8 cellular contexts compared by ENCODE assay signal in genomic region chr2:215950009-215950408, GRCh38.
DNase-seq lines count a peak whose midpoint lies in the region; ATAC-seq and TF ChIP-seq lines count a peak whose summit lies in the region.

No MANE protein-coding gene starts in this region.

- POLR2A ChIA-PET in Panc1 (lab: Charles Lee), result interaction anchor here (0.6 kb wide), 1 partner anchor 55 kb away, joined by 5 read pairs; no protein-coding TSS in a partner anchor

- no peak overlapping the region for H3K4me3 ChIP-seq in Panc1 (ENCODE audit: low read depth in 2 of 2, low read length in 2 of 2)
- H3K4me3 ChIP-seq in esophagus muscularis mucosa, result no peak overlapping the region
- no peak overlapping the region for H3K4me3 ChIP-seq in retinal pigment epithelial cell (ENCODE audit: low read length)

- H3K36me3 ChIP-seq in Panc1 (ENCODE audit: control insufficient read depth, insufficient read depth, low read length) (no peaks in the 10 kb centered on the region; the same call in 1 of the 2 replicates), esophagus muscularis mucosa (peaks cover 0 to 5% (median 0%) of the 10 kb centered on the region in 4 donors)

- no peak for TF ChIP-seq POLR2A in esophagus muscularis mucosa (IDR thresholded peaks at IDR 0.05; ENCODE audit: low read depth)

- peak; percentile 88 for ATAC-seq in GM19372 (IDR thresholded peaks at IDR 0.05; ENCODE audit: low read depth, unreplicated experiment)
- ATAC-seq in HG03159 (IDR thresholded peaks at IDR 0.05; ENCODE audit: unreplicated experiment), result peak; percentile 87
- ATAC-seq in Panc1, result peak; percentile 93

- H3K27ac ChIP-seq in Panc1 (ENCODE audit: low read length) (no peak overlapping the region), esophagus muscularis mucosa (replicated peaks in 1 of 4) (no peak overlapping the region)

- intact Hi-C loops in Panc1 (cut with micrococcal nuclease; ENCODE audit: unreplicated experiment) (loop anchor here (1.0 to 5.0 kb wide), 2 partner anchors 57 to 73 kb away; no protein-coding TSS in a partner anchor), esophagus muscularis mucosa (cut with DNase I) (no loop called here)

- TF ChIP-seq EP300 in esophagus muscularis mucosa (IDR thresholded peaks at IDR 0.05), result no peak

- no peaks in the 10 kb centered on the region for H3K9me3 ChIP-seq in Panc1 (ENCODE audit: control insufficient read depth, insufficient read depth, low read depth, low read length)
- H3K9me3 ChIP-seq in esophagus muscularis mucosa, result no peaks in the 10 kb centered on the region

- WGBS in esophagus muscularis mucosa, result 61% methylated on average over 3 of the region's 3 CpGs

- BruUV-seq in Panc1 (replicated peaks; lab: Mats Ljungman, UMichigan), result no TSS peak

- H3K4me1 ChIP-seq in Panc1 (ENCODE audit: control insufficient read depth, insufficient read depth, low read length) (no peaks in the 10 kb centered on the region), esophagus muscularis mucosa (no peaks in the 10 kb centered on the region)

- H3K27me3 ChIP-seq in Panc1 (ENCODE audit: control insufficient read depth, insufficient read depth, low read length) (no peaks in the 10 kb centered on the region), esophagus muscularis mucosa (no peaks in the 10 kb centered on the region)

- CTCF ChIA-PET in Panc1 (lab: Charles Lee), result interaction anchor here (1.0 to 1.2 kb wide), 4 partner anchors 11 to 74 kb away, joined by 3 to 7 read pairs (median 4); no protein-coding TSS in a partner anchor

- DNase-seq in DMS 273 (lab: John Stamatoyannopoulos, UW; ENCODE audit: unreplicated experiment) (peak; percentile 76), DMS 273 treated with DMSO at 0.1 percent for 48 hours (lab: John Stamatoyannopoulos, UW) (no peak), Panc1 (ENCODE audit: low read depth, low spot score) (no peak), esophagus muscularis mucosa (ENCODE audit: extremely low spot score) (no peak), retinal pigment epithelial cell (ENCODE audit: low read depth) (no peak), UCSD-AML1 (lab: John Stamatoyannopoulos, UW; ENCODE audit: unreplicated experiment) (no peak)

- TF ChIP-seq CTCF in Panc1 (IDR thresholded peaks at IDR 0.05) (peak; percentile 68; the same call in 1 of the 2 replicates), esophagus muscularis mucosa (IDR thresholded peaks at IDR 0.05) (peak; percentile 11 to 35 (median 21)), retinal pigment epithelial cell (conservative IDR thresholded peaks at IDR 0.05; ENCODE audit: low read depth, low read length) (peak; percentile 60)

- in situ Hi-C loops in Panc1 (cut with HindIII; ENCODE audit: low pct_unique_long_range_greater_than_20kb, low sequenced_read_pairs), result no loop called here
